In genomic region chr5:77181173-77181572, GRCh38 we compare ENCODE assay signal across 14 cellular contexts. TPM values are rescaled to one million over a fixed set of nuclear protein-coding genes. Genes with fewer than 3 reads are reported as not detected.
DNase-seq lines count a peak whose midpoint lies in the region; ATAC-seq and TF ChIP-seq lines count a peak whose summit lies in the region.
"Had no signal": no experiment of that assay in that cellular context is flagged by ENCODE, and none has a peak within 500 bp of the region (broad histone marks: within the 10 kb centered on the region; RNA-seq: fewer than 3 reads in every experiment).

No MANE protein-coding gene starts in this region.

- ATAC-seq in left cardiac atrium (peak; percentile 7 to 24), left ventricle myocardium superior (no peak), upper lobe of left lung (ENCODE audit: low FRiP score in 2 of 2) (peak in 1 of 2 donors; percentile 54), HG03095 (IDR thresholded peaks at IDR 0.05; ENCODE audit: unreplicated experiment) (no peak)

- peak overlapping the region in 1 of 4 donors; percentile 68 for H3K27ac ChIP-seq in upper lobe of left lung

- H3K27me3 ChIP-seq in endocrine pancreas (ENCODE audit: control insufficient read depth, insufficient read depth, low read length) (no peaks in the 10 kb centered on the region), upper lobe of left lung (peaks cover 0 to 16% (median 7%) of the 10 kb centered on the region in 4 donors)

- TF ChIP-seq CTCF in nephron (IDR thresholded peaks at IDR 0.05; ENCODE audit: unreplicated experiment in 3 of 3) (no peak), upper lobe of left lung (IDR thresholded peaks at IDR 0.05) (no peak)

- peak overlapping the region; percentile 55 to 71 (median 58) for H3K4me3 Mint-ChIP-seq in nephron
- no peak overlapping the region for H3K4me3 Mint-ChIP-seq in T-helper 2 cell treated with Interferon-gamma antibody and Interleukin-4, amounts not matched to agents 5 μg/mL and 100 μg/mL, for 36 hours
- H3K4me3 Mint-ChIP-seq: natural killer cell treated with Interleukin-12 subunit alpha and Interleukin-12 subunit beta and Interleukin-15 and Interleukin-18, amount 100 ng/mL, for 72 hours had no signal

- peaks cover 13% of the 10 kb centered on the region for H3K4me1 Mint-ChIP-seq in nephron
- H3K4me1 Mint-ChIP-seq in T-helper 2 cell treated with Interferon-gamma antibody and Interleukin-4, amounts not matched to agents 5 μg/mL and 100 μg/mL, for 36 hours (ENCODE audit: low read depth), result no peaks in the 10 kb centered on the region

- no peaks in the 10 kb centered on the region for H3K36me3 ChIP-seq in endocrine pancreas (ENCODE audit: control insufficient read depth, insufficient read depth, low read length)
- no peaks in the 10 kb centered on the region for H3K36me3 ChIP-seq in upper lobe of left lung

- no peaks in the 10 kb centered on the region for H3K9me3 Mint-ChIP-seq in nephron
- H3K9me3 Mint-ChIP-seq in T-helper 2 cell treated with Interferon-gamma antibody and Interleukin-4, amounts not matched to agents 5 μg/mL and 100 μg/mL, for 36 hours, result no peaks in the 10 kb centered on the region
- H3K9me3 Mint-ChIP-seq: natural killer cell treated with Interleukin-12 subunit alpha and Interleukin-12 subunit beta and Interleukin-15 and Interleukin-18, amount 100 ng/mL, for 72 hours had no signal

- WGBS in upper lobe of left lung, 2 donors, result 14 to 15% methylated on average over 14 to 15 of the region's 15 CpGs

- H3K9ac ChIP-seq in endocrine pancreas (ENCODE audit: control insufficient read depth, insufficient read depth, low read length), result peak overlapping the region; percentile 7

- no peak overlapping the region for H3K27ac Mint-ChIP-seq in nephron
- no peak overlapping the region for H3K27ac Mint-ChIP-seq in T-helper 2 cell treated with Interferon-gamma antibody and Interleukin-4, amounts not matched to agents 5 μg/mL and 100 μg/mL, for 36 hours
- H3K27ac Mint-ChIP-seq: activated CD8-positive, alpha-beta T cell treated with anti-CD3 and anti-CD28 coated beads, Interleukin-2, amount 10 ng/mL, durations not matched to agents 7 days and 5 days; natural killer cell treated with Interleukin-12 subunit alpha and Interleukin-12 subunit beta and Interleukin-15 and Interleukin-18, amount 100 ng/mL, for 72 hours had no signal

- no peak for DNase-seq in left cardiac atrium
- no peak for DNase-seq in left ventricle myocardium superior
- DNase-seq in upper lobe of left lung, result peak; percentile 23 to 29
- DNase-seq in T-helper 2 cell treated with Interferon-gamma antibody and Interleukin-4, amounts not matched to agents 5 μg/mL and 100 μg/mL, for 36 hours (ENCODE audit: low spot score), result no peak
- DNase-seq in NCI-H510A treated with DMSO at 0.1 percent for 48 hours (lab: John Stamatoyannopoulos, UW), result no peak
- DNase-seq: activated CD8-positive, alpha-beta T cell treated with anti-CD3 and anti-CD28 coated beads, Interleukin-2, amount 10 ng/mL, durations not matched to agents 7 days and 5 days; cortex of kidney; DMS 273 treated with DMSO at 0.1 percent for 48 hours; NCI-H82; T-helper 9 cell had no signal

- no peaks in the 10 kb centered on the region for H3K36me3 Mint-ChIP-seq in nephron (ENCODE audit: low read depth)
- no peaks in the 10 kb centered on the region for H3K36me3 Mint-ChIP-seq in T-helper 2 cell treated with Interferon-gamma antibody and Interleukin-4, amounts not matched to agents 5 μg/mL and 100 μg/mL, for 36 hours (ENCODE audit: low read depth)
- H3K36me3 Mint-ChIP-seq: natural killer cell treated with Interleukin-12 subunit alpha and Interleukin-12 subunit beta and Interleukin-15 and Interleukin-18, amount 100 ng/mL, for 72 hours had no signal

- H3K4me3 ChIP-seq in endocrine pancreas (ENCODE audit: control insufficient read depth, insufficient read depth, low read length) (peak overlapping the region; percentile 7), upper lobe of left lung (peak overlapping the region in 3 of 4 donors; percentile 49 to 57 (median 53))

- H3K27me3 Mint-ChIP-seq in nephron (ENCODE audit: low read depth), result peaks cover 50% of the 10 kb centered on the region
- H3K27me3 Mint-ChIP-seq in T-helper 2 cell treated with Interferon-gamma antibody and Interleukin-4, amounts not matched to agents 5 μg/mL and 100 μg/mL, for 36 hours (ENCODE audit: low read depth), result peaks cover 54% of the 10 kb centered on the region

- intact Hi-C loops in left cardiac atrium (cut with DNase I), result no loop called here
- intact Hi-C loops in left ventricle myocardium superior (cut with micrococcal nuclease), result no loop called here

- H3K9me3 ChIP-seq in endocrine pancreas (ENCODE audit: control insufficient read depth, low read length), result no peaks in the 10 kb centered on the region
- no peaks in the 10 kb centered on the region for H3K9me3 ChIP-seq in upper lobe of left lung

- no peak for TF ChIP-seq POLR2A in upper lobe of left lung (IDR thresholded peaks at IDR 0.05)

- no peak for TF ChIP-seq EP300 in upper lobe of left lung (IDR thresholded peaks at IDR 0.05)

- no peaks in the 10 kb centered on the region for H3K4me1 ChIP-seq in endocrine pancreas (ENCODE audit: control insufficient read depth, insufficient read depth, low read length)
- peaks cover 10 to 20% (median 13%) of the 10 kb centered on the region in 4 donors for H3K4me1 ChIP-seq in upper lobe of left lung

RNA-seq across cellular contexts. Expression of gene PDE8B, which starts 29.3 kb away (rescaled TPM):
- total RNA-seq in left cardiac atrium (10 to 100 TPM; 20.8 to 40.2 TPM), left ventricle myocardium superior (0.69 TPM), upper lobe of left lung (10 to 100 TPM in 3 of 6 donors, 1 to 10 TPM in 3; 5.8 to 21.9 (median 9.7) TPM)
- total RNA-seq: activated CD8-positive, alpha-beta T cell treated with anti-CD3 and anti-CD28 coated beads, Interleukin-2, amount 10 ng/mL, durations not matched to agents 7 days and 5 days; natural killer cell treated with Interleukin-12 subunit alpha and Interleukin-12 subunit beta and Interleukin-15 and Interleukin-18, amount 100 ng/mL, for 72 hours had no signal

Comparison
In these comparisons a context has a peak if more than half of its experiments do, and no peak if none do; other contexts are left out.
1. ATAC-seq: peak in left cardiac atrium (2 of 2); none in left ventricle myocardium superior (single experiment) and HG03095 (single experiment).
2. DNase-seq: peak in upper lobe of left lung (2 of 2); none in left cardiac atrium (single experiment), left ventricle myocardium superior (single experiment), T-helper 2 cell treated with Interferon-gamma antibody and Interleukin-4, amounts not matched to agents 5 μg/mL and 100 μg/mL, for 36 hours (single experiment) and NCI-H510A treated with DMSO at 0.1 percent for 48 hours (single experiment).